1 cellular context compared by ENCODE assay signal in genomic region chr2:20629581-20630291, GRCh38.
A peak's percentile ranks its signal among the peaks of the same experiment; 100 is the strongest.
TF ChIP-seq lines count a peak whose summit lies in the region.

No MANE protein-coding gene starts in this region.

TF ChIP-seq in K562, 482 proteins besides CTCF, POLR2A, EP300 and RAD21:
- TF ChIP-seq POLR2G (IDR thresholded peaks at IDR 0.05; ENCODE audit: low read depth, low read length): no peak
- TF ChIP-seq, protein P1, sequence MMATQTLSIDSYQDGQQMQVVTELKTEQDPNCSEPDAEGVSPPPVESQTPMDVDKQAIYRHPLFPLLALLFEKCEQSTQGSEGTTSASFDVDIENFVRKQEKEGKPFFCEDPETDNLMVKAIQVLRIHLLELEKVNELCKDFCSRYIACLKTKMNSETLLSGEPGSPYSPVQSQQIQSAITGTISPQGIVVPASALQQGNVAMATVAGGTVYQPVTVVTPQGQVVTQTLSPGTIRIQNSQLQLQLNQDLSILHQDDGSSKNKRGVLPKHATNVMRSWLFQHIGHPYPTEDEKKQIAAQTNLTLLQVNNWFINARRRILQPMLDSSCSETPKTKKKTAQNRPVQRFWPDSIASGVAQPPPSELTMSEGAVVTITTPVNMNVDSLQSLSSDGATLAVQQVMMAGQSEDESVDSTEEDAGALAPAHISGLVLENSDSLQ (IDR thresholded peaks at IDR 0.05): 0 out of 2 replicates have a peak, but pooled peaks have one; percentile 26
